Comparison of ENCODE assay signal across 17 cellular contexts in the genomic region with DNA sequence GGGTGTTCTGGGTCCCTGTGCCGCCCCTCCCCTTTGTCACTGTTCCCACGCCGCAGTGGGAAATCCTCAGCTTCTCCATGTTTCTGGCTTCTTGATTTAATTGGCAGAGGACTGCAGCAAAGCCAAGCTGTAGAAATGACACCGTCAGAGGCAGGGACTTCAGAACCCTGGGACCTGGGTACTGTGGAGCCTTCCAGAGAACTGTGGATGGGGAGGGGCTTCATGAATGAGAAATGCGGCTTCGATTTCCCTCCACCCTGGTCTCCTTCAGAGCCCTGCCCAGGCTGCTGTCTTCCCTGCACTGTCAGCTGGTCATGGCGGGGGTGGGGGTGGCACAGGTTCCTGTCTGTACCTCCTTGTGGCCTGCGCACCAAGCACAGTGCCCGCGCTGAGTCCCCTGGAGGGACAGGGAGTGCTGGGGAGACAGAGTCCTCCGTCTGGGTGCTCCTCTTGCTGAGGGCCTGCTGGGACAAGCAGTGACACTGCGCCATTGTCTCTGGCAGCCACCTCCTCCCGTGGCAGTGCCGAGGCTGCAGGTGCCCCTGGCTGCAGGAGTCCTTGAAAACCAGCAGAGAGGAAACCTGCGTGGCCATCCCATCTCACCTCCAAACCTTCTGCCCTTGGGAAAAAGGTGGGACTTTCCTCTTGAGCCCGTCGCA. TPM values are rescaled to one million over a fixed set of nuclear protein-coding genes. Genes with fewer than 3 reads are reported as not detected.
"Had no signal": no experiment of that assay in that cellular context is flagged by ENCODE, and none has a peak within 500 bp of the region (broad histone marks: within the 10 kb centered on the region; RNA-seq: fewer than 3 reads in every experiment).

No MANE protein-coding gene starts in this region.

- H3K4me1 ChIP-seq: breast epithelium, pancreas had no signal

- H3K27me3 ChIP-seq: ascending aorta, breast epithelium, pancreas, tibial nerve, uterus had no signal

- H3K36me3 Mint-ChIP-seq: activated naive CD4-positive, alpha-beta T cell treated with anti-CD3 and anti-CD28 coated beads, Interleukin-2, amount 10 ng/mL, durations not matched to agents 7 days and 5 days; memory B cell; naive thymus-derived CD8-positive, alpha-beta T cell had no signal

- ATAC-seq: activated naive CD8-positive, alpha-beta T cell treated with anti-CD3 and anti-CD28 coated beads, Interleukin-2, amount 50 U/mL, for 24 hours; naive thymus-derived CD8-positive, alpha-beta T cell had no signal

- DNase-seq: activated naive CD4-positive, alpha-beta T cell treated with anti-CD3 and anti-CD28 coated beads, Interleukin-2, amount 10 ng/mL, durations not matched to agents 7 days and 5 days; effector memory CD4-positive, alpha-beta T cell; esophagus squamous epithelium; stimulated activated naive CD4-positive, alpha-beta T cell treated with Interleukin-2 at 50 U/mL for 16 hours; T-helper 1 cell; T-helper 9 cell had no signal

- H3K27ac Mint-ChIP-seq: activated CD4-positive, alpha-beta T cell treated with anti-CD3 and anti-CD28 coated beads, Interleukin-2, amount 10 ng/mL, durations not matched to agents 24 days and 14 days; activated CD8-positive, alpha-beta T cell treated with anti-CD3 and anti-CD28 coated beads, Interleukin-2, amount 10 ng/mL, durations not matched to agents 7 days and 5 days; activated naive CD4-positive, alpha-beta T cell treated with anti-CD3 and anti-CD28 coated beads, Interleukin-2, amount 10 ng/mL, durations not matched to agents 7 days and 5 days; activated naive CD8-positive, alpha-beta T cell treated with anti-CD3 and anti-CD28 coated beads, Interleukin-2, amount 50 U/mL, for 24 hours; activated T-cell treated with anti-CD3 and anti-CD28 coated beads, Interleukin-2, amount 50 U/mL, for 24 hours; memory B cell; naive thymus-derived CD8-positive, alpha-beta T cell had no signal

- H3K4me3 Mint-ChIP-seq: activated CD4-positive, alpha-beta T cell treated with anti-CD3 and anti-CD28 coated beads, Interleukin-2, amount 10 ng/mL, durations not matched to agents 24 days and 14 days; activated CD8-positive, alpha-beta T cell treated with anti-CD3 and anti-CD28 coated beads, Interleukin-2, amount 10 ng/mL, durations not matched to agents 7 days and 5 days; activated naive CD4-positive, alpha-beta T cell treated with anti-CD3 and anti-CD28 coated beads, Interleukin-2, amount 10 ng/mL, durations not matched to agents 7 days and 5 days; activated naive CD8-positive, alpha-beta T cell treated with anti-CD3 and anti-CD28 coated beads, Interleukin-2, amount 50 U/mL, for 24 hours; activated T-cell treated with anti-CD3 and anti-CD28 coated beads, Interleukin-2, amount 50 U/mL, for 24 hours; memory B cell; naive thymus-derived CD8-positive, alpha-beta T cell had no signal

- H3K27me3 Mint-ChIP-seq: activated CD4-positive, alpha-beta T cell treated with anti-CD3 and anti-CD28 coated beads, Interleukin-2, amount 10 ng/mL, durations not matched to agents 24 days and 14 days; activated naive CD8-positive, alpha-beta T cell treated with anti-CD3 and anti-CD28 coated beads, Interleukin-2, amount 50 U/mL, for 24 hours; activated T-cell treated with anti-CD3 and anti-CD28 coated beads, Interleukin-2, amount 50 U/mL, for 24 hours; memory B cell had no signal

- H3K4me3 ChIP-seq: ascending aorta, breast epithelium, esophagus squamous epithelium, pancreas, tibial nerve, uterus had no signal

- H3K27ac ChIP-seq: ascending aorta, breast epithelium, pancreas had no signal

- H3K9me3 ChIP-seq: ascending aorta, breast epithelium, esophagus squamous epithelium, pancreas, tibial nerve, uterus had no signal

- H3K36me3 ChIP-seq: breast epithelium, esophagus squamous epithelium, pancreas, uterus had no signal

- H3K4me1 Mint-ChIP-seq: memory B cell had no signal

- H3K9me3 Mint-ChIP-seq: activated CD4-positive, alpha-beta T cell treated with anti-CD3 and anti-CD28 coated beads, Interleukin-2, amount 10 ng/mL, durations not matched to agents 24 days and 14 days; activated naive CD8-positive, alpha-beta T cell treated with anti-CD3 and anti-CD28 coated beads, Interleukin-2, amount 50 U/mL, for 24 hours; activated T-cell treated with anti-CD3 and anti-CD28 coated beads, Interleukin-2, amount 50 U/mL, for 24 hours; memory B cell had no signal

RNA-seq across cellular contexts. Expression of gene COL5A1, which starts 47.2 kb away (rescaled TPM):
- total RNA-seq: activated CD4-positive, alpha-beta T cell treated with anti-CD3 and anti-CD28 coated beads, Interleukin-2, amount 10 ng/mL, durations not matched to agents 24 days and 14 days had no signal
- polyA plus RNA-seq: naive thymus-derived CD8-positive, alpha-beta T cell had no signal
